1 cellular context compared by ENCODE assay signal in genomic region chr12:51197736-51198567, GRCh38.
TF ChIP-seq lines count a peak whose summit lies in the region.

No MANE protein-coding gene starts in this region.

TF ChIP-seq in HepG2, 621 proteins besides CTCF, POLR2A, EP300 and RAD21:
- TF ChIP-seq IKZF4 (CRISPR knock-in tag; IDR thresholded peaks at IDR 0.05; ENCODE audit: borderline replicate concordance, low read depth, not compliant biosample characterization) (peak; percentile 20), ZNF687 (CRISPR knock-in tag; IDR thresholded peaks at IDR 0.05) (peak; percentile 30), RFXANK (CRISPR knock-in tag; IDR thresholded peaks at IDR 0.05) (no peak), HNRNPLL (IDR thresholded peaks at IDR 0.05; ENCODE audit: low read depth, low read length, poor library complexity, severe bottlenecking) (peak; percentile 14), NFYC (CRISPR knock-in tag; IDR thresholded peaks at IDR 0.05) (no peak), JUND (CRISPR knock-in tag; IDR thresholded peaks at IDR 0.05) (0 out of 2 replicates have a peak, but pooled peaks have one; percentile 15), ZNF577 (CRISPR knock-in tag; IDR thresholded peaks at IDR 0.05; ENCODE audit: borderline replicate concordance, low read depth) (no peak), KDM5B (CRISPR knock-in tag; IDR thresholded peaks at IDR 0.05; ENCODE audit: borderline replicate concordance) (0 out of 2 replicates have a peak, but pooled peaks have one; percentile 30), ZFY (CRISPR knock-in tag; IDR thresholded peaks at IDR 0.05) (peak; percentile 12; the same call in 1 of the 2 replicates), ZNF891 (CRISPR knock-in tag; IDR thresholded peaks at IDR 0.05) (peak; percentile 46; the same call in 1 of the 2 replicates), ZMAT3 (CRISPR knock-in tag; conservative IDR thresholded peaks at IDR 0.05) (no peak), ZBTB38 (CRISPR knock-in tag; IDR thresholded peaks at IDR 0.05) (peak; percentile 21; the same call in 1 of the 2 replicates), TCF7 (IDR thresholded peaks at IDR 0.05; ENCODE audit: low read depth) (no peak)
